ENCODE assay signal across 8 cellular contexts in genomic region chr18:60684843-60685513, GRCh38.
DNase-seq lines count a peak whose midpoint lies in the region; ATAC-seq and TF ChIP-seq lines count a peak whose summit lies in the region.

No MANE protein-coding gene starts in this region.

- no peak overlapping the region for H3K27ac Mint-ChIP-seq in activated CD4-positive, alpha-beta T cell treated with anti-CD3 and anti-CD28 coated beads, Interleukin-2, amount 10 ng/mL, durations not matched to agents 24 days and 14 days

- H3K9me3 Mint-ChIP-seq in activated CD4-positive, alpha-beta T cell treated with anti-CD3 and anti-CD28 coated beads, Interleukin-2, amount 10 ng/mL, durations not matched to agents 24 days and 14 days, result no peaks in the 10 kb centered on the region

- H3K27me3 Mint-ChIP-seq in activated CD4-positive, alpha-beta T cell treated with anti-CD3 and anti-CD28 coated beads, Interleukin-2, amount 10 ng/mL, durations not matched to agents 24 days and 14 days, result no peaks in the 10 kb centered on the region

- H3K4me3 ChIP-seq in GM12864 (ENCODE audit: low read depth, low read length), result no peak overlapping the region

- ATAC-seq in HG02884 (IDR thresholded peaks at IDR 0.05; ENCODE audit: unreplicated experiment), result no peak

- no peak overlapping the region for H3K4me3 Mint-ChIP-seq in activated CD4-positive, alpha-beta T cell treated with anti-CD3 and anti-CD28 coated beads, Interleukin-2, amount 10 ng/mL, durations not matched to agents 24 days and 14 days

- DNase-seq in GM12864 (ENCODE audit: low read depth), result no peak
- DNase-seq in LHCN-M2 (ENCODE audit: low read depth), result peak; percentile 21
- peak; percentile 53 for DNase-seq in kidney glomerular epithelial cell (lab: John Stamatoyannopoulos, UW)
- DNase-seq in activated naive CD4-positive, alpha-beta T cell treated with anti-CD3 and anti-CD28 coated beads, Interleukin-2, amount 50 U/mL, for 16 hours, result no peak
- no peak for DNase-seq in GDM1 (lab: John Stamatoyannopoulos, UW)
- DNase-seq in activated CD4-positive, alpha-beta T cell treated with anti-CD3 and anti-CD28 coated beads, Interleukin-2, amount 10 ng/mL, durations not matched to agents 24 days and 14 days, result no peak

- H3K36me3 Mint-ChIP-seq in activated CD4-positive, alpha-beta T cell treated with anti-CD3 and anti-CD28 coated beads, Interleukin-2, amount 10 ng/mL, durations not matched to agents 24 days and 14 days (ENCODE audit: low read depth), result no peaks in the 10 kb centered on the region

- no peak overlapping the region for H3K27ac ChIP-seq in VCaP

- intact Hi-C loops in activated CD4-positive, alpha-beta T cell treated with anti-CD3 and anti-CD28 coated beads, Interleukin-2, amount 10 ng/mL, durations not matched to agents 24 days and 14 days (cut with micrococcal nuclease), result no loop called here

- no peaks in the 10 kb centered on the region for H3K4me1 Mint-ChIP-seq in activated CD4-positive, alpha-beta T cell treated with anti-CD3 and anti-CD28 coated beads, Interleukin-2, amount 10 ng/mL, durations not matched to agents 24 days and 14 days

- TF ChIP-seq CTCF in GM12864 (IDR thresholded peaks at IDR 0.05; ENCODE audit: low read depth, low read length, missing control alignments), result peak; percentile 46
- TF ChIP-seq CTCF in VCaP (conservative IDR thresholded peaks at IDR 0.05), result peak; percentile 88

Comparison
In these comparisons a context has a peak if more than half of its experiments do, and no peak if none do; other contexts are left out.
1. DNase-seq: peak in LHCN-M2 (single experiment) and kidney glomerular epithelial cell (single experiment); none in GM12864 (single experiment), activated naive CD4-positive, alpha-beta T cell treated with anti-CD3 and anti-CD28 coated beads, Interleukin-2, amount 50 U/mL, for 16 hours (single experiment), GDM1 (single experiment) and activated CD4-positive, alpha-beta T cell treated with anti-CD3 and anti-CD28 coated beads, Interleukin-2, amount 10 ng/mL, durations not matched to agents 24 days and 14 days (single experiment).